In genomic region chr11:73661035-73661628, GRCh38 we compare ENCODE assay signal across 8 cellular contexts. TPM values are rescaled to one million over a fixed set of nuclear protein-coding genes. Genes with fewer than 3 reads are reported as not detected.
DNase-seq lines count a peak whose midpoint lies in the region; ATAC-seq, FAIRE-seq and TF ChIP-seq lines count a peak whose summit lies in the region.

No MANE protein-coding gene starts in this region.

- H3K4me1 ChIP-seq in SJCRH30 (no peaks in the 10 kb centered on the region), neural progenitor cell (no peaks in the 10 kb centered on the region), stomach (peaks cover 12 to 24% (median 17%) of the 10 kb centered on the region in 4 donors)

- H3K9me3 ChIP-seq in SJCRH30 (replicated peaks) (no peaks in the 10 kb centered on the region), neural progenitor cell (ENCODE audit: low read depth) (no peaks in the 10 kb centered on the region), stomach (no peaks in the 10 kb centered on the region)

- peak; percentile 94 for TF ChIP-seq CTCF in neural progenitor cell (IDR thresholded peaks at IDR 0.05)
- peak in 5 of 7 experiments; percentile 93 to 98 (median 97) for TF ChIP-seq CTCF in stomach (IDR thresholded peaks at IDR 0.05)

- no peaks in the 10 kb centered on the region for H3K79me2 ChIP-seq in neural progenitor cell (ENCODE audit: low read depth)

- no peaks in the 10 kb centered on the region for H3K36me3 ChIP-seq in SJCRH30
- H3K36me3 ChIP-seq in neural progenitor cell, result no peaks in the 10 kb centered on the region
- H3K36me3 ChIP-seq in stomach, result peaks cover 0 to 3% (median 0%) of the 10 kb centered on the region in 4 donors

- H3K9me3 Mint-ChIP-seq in neural progenitor cell, result no peaks in the 10 kb centered on the region

- H3K27me3 ChIP-seq in SJCRH30 (no peaks in the 10 kb centered on the region), neural progenitor cell (peaks cover 7% of the 10 kb centered on the region), stomach (no peaks in the 10 kb centered on the region)

- no peaks in the 10 kb centered on the region for H3K36me3 Mint-ChIP-seq in neural progenitor cell

- H3K27ac ChIP-seq in SJCRH30 (no peak overlapping the region), neural progenitor cell (no peak overlapping the region), stomach (peak overlapping the region in 1 of 5 donors; percentile 7)

- no peak for FAIRE-seq in frontal cortex (lab: Jason Lieb, UNC)

- peak overlapping the region; percentile 98 for H2AFZ ChIP-seq in neural progenitor cell (replicated peaks)

- H3K4me2 ChIP-seq in neural progenitor cell, result peak overlapping the region; percentile 76

- peak; percentile 98 for DNase-seq in AG20443 (ENCODE audit: low spot score)
- DNase-seq in KG1 (lab: John Stamatoyannopoulos, UW), result peak; percentile 88
- peak; percentile 70 to 83 for DNase-seq in SJCRH30
- peak; percentile 75 for DNase-seq in activated gamma-delta T cell treated with anti-CD3 and anti-CD28 coated beads, Interleukin-2, amount 50 U/mL, for 16 hours (ENCODE audit: low read depth)
- peak; percentile 82 to 97 for DNase-seq in frontal cortex (ENCODE audit: low spot score in 2 of 2)
- peak; percentile 95 for DNase-seq in neural progenitor cell (ENCODE audit: low spot score)
- peak; percentile 91 for DNase-seq in stomach

- WGBS in stomach, 5 donors, result 4 to 20% (median 9%) methylated on average over 11 to 40 of the region's 40 CpGs

- H3K9ac ChIP-seq in neural progenitor cell, result no peak overlapping the region

- H3F3A ChIP-seq in neural progenitor cell (ENCODE audit: low read depth), result peaks cover 4% of the 10 kb centered on the region

- intact Hi-C loops in stomach (cut with DNase I; ENCODE audit: low total_unique reads), result no loop called here

- peaks cover 5% of the 10 kb centered on the region for H3K27me3 Mint-ChIP-seq in neural progenitor cell (ENCODE audit: insufficient read depth, low read depth)

- TF ChIP-seq POLR2A in stomach (IDR thresholded peaks at IDR 0.05), result no peak

- TF ChIP-seq EP300 in stomach (IDR thresholded peaks at IDR 0.05), result no peak

- H4K20me1 ChIP-seq in neural progenitor cell (ENCODE audit: low read depth), result no peaks in the 10 kb centered on the region

- no peak overlapping the region for H3K27ac Mint-ChIP-seq in neural progenitor cell

- peak overlapping the region; percentile 65 for H3K4me3 Mint-ChIP-seq in neural progenitor cell

- no peak overlapping the region for H3K4me3 ChIP-seq in SJCRH30
- peak overlapping the region; percentile 40 for H3K4me3 ChIP-seq in neural progenitor cell
- H3K4me3 ChIP-seq in stomach, result peak overlapping the region; percentile 27 to 36 (median 32)

- ATAC-seq in GM19372 (IDR thresholded peaks at IDR 0.05; ENCODE audit: low read depth, unreplicated experiment), result peak; percentile 64

- H3K4me1 Mint-ChIP-seq in neural progenitor cell, result peaks cover 10% of the 10 kb centered on the region

RNA-seq across cellular contexts. Expression of gene PLEKHB1, which starts 14.8 kb away (rescaled TPM):
- 5.3 and 5.4 TPM in 2 replicates for total RNA-seq in SJCRH30 (2014; rRNA removed; shearing (Covaris generic))
- total RNA-seq in frontal cortex (5.3 TPM), neural progenitor cell (ENCODE audit: low replicate concordance) (8.8 and 31.1 TPM in 2 replicates), stomach (10 to 100 TPM in 3 of 5 donors, 1 to 10 TPM in 1, not detected in 1; 5.3 to 90.1 (median 11.8) TPM)
- polyA plus RNA-seq in stomach, result 10 to 100 TPM in 2 of 3 donors, 1 to 10 TPM in 1; 5.9 to 30.8 (median 19.2) TPM
